In the genomic region with DNA sequence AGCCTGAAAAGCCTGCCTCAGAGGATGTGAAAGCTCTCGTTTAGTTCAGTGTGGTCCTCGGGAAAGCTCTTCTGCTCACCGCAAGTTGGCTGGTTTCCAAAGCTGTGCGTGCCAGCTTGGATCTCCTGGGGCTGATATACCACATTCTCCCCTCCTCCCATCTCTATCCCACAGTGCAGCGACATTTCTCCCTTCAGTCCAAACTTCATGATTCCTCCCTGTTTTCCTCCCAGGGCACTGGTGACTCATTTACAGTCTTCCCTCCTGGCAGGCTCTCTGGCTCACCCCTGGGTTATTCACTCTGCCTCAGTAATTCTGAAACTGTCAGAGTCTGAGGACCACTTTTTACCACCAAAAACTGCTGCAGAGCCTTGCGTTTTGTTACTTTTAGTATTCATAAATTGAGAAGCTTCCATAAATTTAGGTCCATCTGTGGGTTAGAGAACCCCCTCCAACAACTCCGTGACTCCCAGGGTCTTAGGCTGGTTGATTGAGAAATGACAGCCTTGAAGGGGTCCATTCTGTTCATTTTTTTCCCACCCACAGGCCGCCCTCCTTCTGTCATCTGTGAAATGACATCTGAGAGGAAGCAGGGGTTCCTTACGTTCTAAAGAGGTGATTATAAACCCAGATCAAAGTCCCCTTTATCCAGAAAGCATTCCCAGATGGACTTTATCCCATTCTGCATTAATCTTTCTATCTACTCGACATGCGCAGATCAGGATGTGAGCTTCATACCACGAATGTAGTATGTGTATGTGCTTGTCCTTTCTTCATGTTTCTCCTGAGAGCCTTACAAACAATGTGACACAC, we compare ENCODE assay signal across 10 cellular contexts. TPM values are rescaled to one million over a fixed set of nuclear protein-coding genes. Genes with fewer than 3 reads are reported as not detected.
DNase-seq lines count a peak whose midpoint lies in the region; ATAC-seq and TF ChIP-seq lines count a peak whose summit lies in the region.
"Had no signal": no experiment of that assay in that cellular context is flagged by ENCODE, and none has a peak within 500 bp of the region (broad histone marks: within the 10 kb centered on the region; RNA-seq: fewer than 3 reads in every experiment).

No MANE protein-coding gene starts in this region.

- TF ChIP-seq CTCF in choroid plexus epithelial cell (conservative IDR thresholded peaks at IDR 0.05; ENCODE audit: low read depth, low read length) (no peak), psoas muscle (IDR thresholded peaks at IDR 0.05) (no peak)

- H3K9me3 ChIP-seq in MG63 = no peaks in the 10 kb centered on the region
- no peaks in the 10 kb centered on the region for H3K9me3 ChIP-seq in psoas muscle

- H3K36me3 ChIP-seq in MG63 = no peaks in the 10 kb centered on the region
- H3K36me3 ChIP-seq in psoas muscle (ENCODE audit: insufficient read depth in 1 of 2, low read depth in 1 of 2) = no peaks in the 10 kb centered on the region

- whole genome bisulfite sequencing in psoas muscle, 3 donors = 37 to 57% (median 54%) methylated on average over 12 of the region's 12 CpGs

- H3K4me3 ChIP-seq in MG63 (no peak overlapping the region), choroid plexus epithelial cell (ENCODE audit: low read depth, low read length) (no peak overlapping the region), psoas muscle (no peak overlapping the region)

- intact Hi-C loops in psoas muscle (cut with DNase I) = no loop called here

- H3K27ac ChIP-seq in psoas muscle = no peak overlapping the region

- in situ Hi-C loops in Caki2 (cut with HindIII; ENCODE audit: low pct_unique_long_range_greater_than_20kb, low sequenced_read_pairs) = no loop called here

- H3K27me3 ChIP-seq in MG63 = no peaks in the 10 kb centered on the region
- peaks cover 0 to 2% (median 0%) of the 10 kb centered on the region in 3 donors for H3K27me3 ChIP-seq in psoas muscle (ENCODE audit: insufficient read depth in 3 of 3, low read length in 2 of 3)

- no peaks in the 10 kb centered on the region for H3K4me1 ChIP-seq in psoas muscle

- ATAC-seq in psoas muscle (no peak), GM18502 (IDR thresholded peaks at IDR 0.05; ENCODE audit: poor library complexity, unreplicated experiment) (no peak)

- DNase-seq in Caki2 (ENCODE audit: low read depth) = peak; percentile 76
- peak; percentile 83 for DNase-seq in MG63
- DNase-seq in choroid plexus epithelial cell (ENCODE audit: low read depth) = peak; percentile 18
- DNase-seq in lung microvascular endothelial cell (ENCODE audit: low read depth in 2 of 2) = peak; percentile 59 to 64
- no peak for DNase-seq in activated naive CD4-positive, alpha-beta T cell (lab: John Stamatoyannopoulos, UW)
- DNase-seq in activated CD4-positive, CD25-positive, alpha-beta regulatory T cell (lab: John Stamatoyannopoulos, UW) = no peak
- DNase-seq in psoas muscle = no peak
- DNase-seq: NCI-H2171 treated with DMSO at 0.1 percent for 48 hours had no signal

RNA-seq across cellular contexts. Expression of gene TRIM10, which starts 6.1 kb away (rescaled TPM):
- total RNA-seq in Caki2 (2014; rRNA removed; shearing (Covaris generic); ENCODE audit: low replicate concordance) = not detected in 2 replicates
- not detected in 2 replicates for total RNA-seq in MG63 (2014; rRNA removed; shearing (Covaris generic); ENCODE audit: low replicate concordance)
- total RNA-seq in lung microvascular endothelial cell (under 0.01 TPM in 1 of 2 replicates, not detected in the other), psoas muscle (under 1 TPM in 1 of 4 donors, not detected in 3; 0.10 TPM)
- polyA plus RNA-seq in psoas muscle = not detected
- total RNA-seq: progenitor cell of endocrine pancreas had no signal

RNA-seq across cellular contexts. Expression of gene TRIM15, which starts 8.4 kb away (rescaled TPM):
- not detected in 2 replicates for total RNA-seq in Caki2 (2014; rRNA removed; shearing (Covaris generic); ENCODE audit: low replicate concordance)
- not detected in 2 replicates for total RNA-seq in MG63 (2014; rRNA removed; shearing (Covaris generic); ENCODE audit: low replicate concordance)
- total RNA-seq in lung microvascular endothelial cell (not detected in 2 replicates), psoas muscle (not detected)
- under 1 TPM in 1 of 3 donors, not detected in 2; 0.01 TPM for polyA plus RNA-seq in psoas muscle
- total RNA-seq: progenitor cell of endocrine pancreas had no signal

RNA-seq across cellular contexts. Expression of gene TRIM40, which starts 19.0 kb away (rescaled TPM):
- not detected in 2 replicates for total RNA-seq in Caki2 (2014; rRNA removed; shearing (Covaris generic); ENCODE audit: low replicate concordance)
- not detected in 2 replicates for total RNA-seq in MG63 (2014; rRNA removed; shearing (Covaris generic); ENCODE audit: low replicate concordance)
- total RNA-seq in lung microvascular endothelial cell = not detected in 2 replicates
- total RNA-seq in psoas muscle = not detected
- under 1 TPM in 1 of 3 donors, not detected in 2; 0.03 TPM for polyA plus RNA-seq in psoas muscle
- total RNA-seq: progenitor cell of endocrine pancreas had no signal

RNA-seq across cellular contexts. Expression of gene TRIM31, which starts 42.0 kb away (rescaled TPM):
- 0.71 and 3.0 TPM in 2 replicates for total RNA-seq in Caki2 (2014; rRNA removed; shearing (Covaris generic); ENCODE audit: low replicate concordance)
- not detected in 2 replicates for total RNA-seq in MG63 (2014; rRNA removed; shearing (Covaris generic); ENCODE audit: low replicate concordance)
- total RNA-seq in lung microvascular endothelial cell = not detected in 2 replicates
- total RNA-seq in psoas muscle = not detected
- under 1 TPM in 2 of 3 donors, not detected in 1; 0.01 to 0.15 TPM for polyA plus RNA-seq in psoas muscle
- total RNA-seq: progenitor cell of endocrine pancreas had no signal

RNA-seq across cellular contexts. Expression of gene TRIM26, which starts 58.3 kb away (rescaled TPM):
- 46.4 and 73.6 TPM in 2 replicates for total RNA-seq in Caki2 (2014; rRNA removed; shearing (Covaris generic); ENCODE audit: low replicate concordance)
- total RNA-seq in MG63 (2014; rRNA removed; shearing (Covaris generic); ENCODE audit: low replicate concordance) = 44.3 and 60.7 TPM in 2 replicates
- total RNA-seq in lung microvascular endothelial cell (19.4 and 24.2 TPM in 2 replicates), psoas muscle (10 to 100 TPM; 13.2 to 18.1 (median 14.8) TPM)
- 10 to 100 TPM; 13.1 to 36.4 (median 17.9) TPM for polyA plus RNA-seq in psoas muscle

Comparison
In these comparisons a context has a peak if more than half of its experiments do, and no peak if none do; other contexts are left out.
1. DNase-seq: peak in Caki2 (single experiment), MG63 (single experiment), choroid plexus epithelial cell (single experiment) and lung microvascular endothelial cell (2 of 2); none in activated naive CD4-positive, alpha-beta T cell (0 of 4), activated CD4-positive, CD25-positive, alpha-beta regulatory T cell (0 of 4) and psoas muscle (0 of 2).